10 cellular contexts compared by ENCODE assay signal in genomic region chr18:55328301-55328700, GRCh38.
A peak's percentile ranks its signal among the peaks of the same experiment; 100 is the strongest.
DNase-seq lines count a peak whose midpoint lies in the region; ATAC-seq lines count a peak whose summit lies in the region.
"Had no signal": no experiment of that assay in that cellular context is flagged by ENCODE, and none has a peak within 500 bp of the region (broad histone marks: within the 10 kb centered on the region; RNA-seq: fewer than 3 reads in every experiment).

No MANE protein-coding gene starts in this region.

- H3K27ac ChIP-seq in SJCRH30, result no peak overlapping the region
- H3K27ac ChIP-seq: HL-60 had no signal

- no peaks in the 10 kb centered on the region for H3K27me3 ChIP-seq in SJCRH30

- no peaks in the 10 kb centered on the region for H3K9me3 ChIP-seq in SJCRH30 (replicated peaks)

- no peaks in the 10 kb centered on the region for H3K36me3 ChIP-seq in SJCRH30

- no peaks in the 10 kb centered on the region for H3K9me3 Mint-ChIP-seq in stimulated activated memory B cell treated with anti-CD40 and anti-IgM and Interleukin-4, amounts not matched to agents 10 μg/mL and 1 μg/mL and 100 μg/mL, for 72 hours

- peak overlapping the region; percentile 36 for H3K4me3 Mint-ChIP-seq in stimulated activated memory B cell treated with anti-CD40 and anti-IgM and Interleukin-4, amounts not matched to agents 10 μg/mL and 1 μg/mL and 100 μg/mL, for 72 hours

- H3K36me3 Mint-ChIP-seq in stimulated activated memory B cell treated with anti-CD40 and anti-IgM and Interleukin-4, amounts not matched to agents 10 μg/mL and 1 μg/mL and 100 μg/mL, for 72 hours, result no peaks in the 10 kb centered on the region

- peaks cover 50% of the 10 kb centered on the region for H3K4me1 Mint-ChIP-seq in stimulated activated memory B cell treated with anti-CD40 and anti-IgM and Interleukin-4, amounts not matched to agents 10 μg/mL and 1 μg/mL and 100 μg/mL, for 72 hours

- peaks cover 15% of the 10 kb centered on the region for H3K4me1 ChIP-seq in SJCRH30

- DNase-seq in RPMI7951 (ENCODE audit: low read depth), result peak; percentile 58
- peak; percentile 88 for DNase-seq in glomerular endothelial cell (ENCODE audit: extremely low read depth, low read depth, low spot score)
- no peak for DNase-seq in activated CD4-positive, alpha-beta T cell treated with anti-CD3 and anti-CD28 coated beads for 48 hours
- no peak for DNase-seq in activated effector memory CD4-positive, alpha-beta T cell treated with Interleukin-2 at 50 U/mL for 16 hours
- no peak for DNase-seq in SJCRH30
- no peak for DNase-seq in iPS-NIHi11 (ENCODE audit: low spot score)
- DNase-seq: NCI-H82 had no signal

- peak overlapping the region; percentile 74 for H3K27ac Mint-ChIP-seq in stimulated activated memory B cell treated with anti-CD40 and anti-IgM and Interleukin-4, amounts not matched to agents 10 μg/mL and 1 μg/mL and 100 μg/mL, for 72 hours

- no peak overlapping the region for H3K4me3 ChIP-seq in SJCRH30

- ATAC-seq in GM21367 (IDR thresholded peaks at IDR 0.05; ENCODE audit: unreplicated experiment), result peak; percentile 47
- ATAC-seq in stimulated activated memory B cell treated with anti-CD40 and anti-IgM and Interleukin-4, amounts not matched to agents 10 μg/mL and 1 μg/mL and 100 μg/mL, for 72 hours, result no peak

- H3K27me3 Mint-ChIP-seq in stimulated activated memory B cell treated with anti-CD40 and anti-IgM and Interleukin-4, amounts not matched to agents 10 μg/mL and 1 μg/mL and 100 μg/mL, for 72 hours, result no peaks in the 10 kb centered on the region

Comparison
In these comparisons a context has a peak if more than half of its experiments do, and no peak if none do; other contexts are left out.
1. DNase-seq: peak in RPMI7951 (single experiment) and glomerular endothelial cell (single experiment); none in activated CD4-positive, alpha-beta T cell treated with anti-CD3 and anti-CD28 coated beads for 48 hours (single experiment), activated effector memory CD4-positive, alpha-beta T cell treated with Interleukin-2 at 50 U/mL for 16 hours (single experiment), SJCRH30 (0 of 2) and iPS-NIHi11 (single experiment).